ENCODE assay signal across 8 cellular contexts in the genomic region with DNA sequence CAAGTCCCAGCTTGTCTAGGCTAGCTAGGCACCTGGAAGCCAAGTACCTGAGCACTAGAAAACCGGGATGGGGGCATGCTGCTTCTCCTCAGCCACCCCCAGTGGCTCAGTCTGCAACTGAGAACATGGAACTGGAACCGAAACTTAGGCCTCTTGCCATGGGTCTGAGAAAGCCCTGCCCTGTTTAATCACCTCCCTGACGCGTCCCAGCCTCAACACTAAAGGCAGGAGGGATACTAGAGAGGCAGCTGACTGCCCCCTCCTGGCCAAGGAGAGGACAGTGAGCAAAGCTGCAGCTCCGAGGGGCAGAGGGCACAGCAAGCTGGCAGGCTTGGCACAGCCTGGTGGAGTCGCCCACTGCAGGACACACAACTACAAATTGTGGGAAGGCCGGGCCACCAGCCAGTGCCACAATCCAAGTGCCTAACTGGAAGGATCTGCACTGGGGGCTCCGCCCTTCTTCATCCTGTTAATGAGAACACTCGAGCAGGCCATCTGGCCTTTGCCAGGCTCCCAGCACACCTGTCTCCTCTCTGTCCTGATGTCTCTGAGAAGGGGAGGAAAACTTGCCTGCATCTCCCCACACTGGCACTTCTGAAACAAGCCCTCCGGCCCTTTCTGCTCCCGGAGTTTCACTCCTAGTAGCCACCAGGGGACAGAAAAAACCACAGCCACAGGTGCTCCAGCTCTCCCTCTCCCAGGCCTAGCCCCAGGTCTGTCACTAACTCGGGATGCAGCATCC. TPM values are rescaled to one million over a fixed set of nuclear protein-coding genes. Genes with fewer than 3 reads are reported as not detected.
DNase-seq lines count a peak whose midpoint lies in the region; ATAC-seq and TF ChIP-seq lines count a peak whose summit lies in the region.

No MANE protein-coding gene starts in this region.

- CTCF ChIA-PET in activated CD8-positive, alpha-beta memory T cell treated with anti-CD3 and anti-CD28 coated beads, Interleukin-2, amount 10 ng/mL, durations not matched to agents 7 days and 5 days (lab: Charles Lee) = interaction anchor here (0.8 to 2.1 kb wide), 6 partner anchors 11 to 280 kb away, joined by 3 to 6 read pairs (median 3); no protein-coding TSS in a partner anchor

- no peaks in the 10 kb centered on the region for H3K9me3 Mint-ChIP-seq in activated CD8-positive, alpha-beta memory T cell treated with anti-CD3 and anti-CD28 coated beads, Interleukin-2, amount 10 ng/mL, durations not matched to agents 7 days and 5 days (ENCODE audit: low read depth)

- H3K36me3 Mint-ChIP-seq in activated CD8-positive, alpha-beta memory T cell treated with anti-CD3 and anti-CD28 coated beads, Interleukin-2, amount 10 ng/mL, durations not matched to agents 7 days and 5 days = peaks cover 2% of the 10 kb centered on the region

- no peak overlapping the region for H3K4me3 ChIP-seq in HFF-Myc (replicated peaks; ENCODE audit: low read depth, low read length)
- H3K4me3 ChIP-seq in foreskin fibroblast (ENCODE audit: low read depth in 1 of 2, low read length in 2 of 2) = no peak overlapping the region

- H3K4me1 Mint-ChIP-seq in activated CD8-positive, alpha-beta memory T cell treated with anti-CD3 and anti-CD28 coated beads, Interleukin-2, amount 10 ng/mL, durations not matched to agents 7 days and 5 days = no peaks in the 10 kb centered on the region

- no peak overlapping the region for H3K27ac Mint-ChIP-seq in activated CD8-positive, alpha-beta memory T cell treated with anti-CD3 and anti-CD28 coated beads, Interleukin-2, amount 10 ng/mL, durations not matched to agents 7 days and 5 days

- peak; percentile 40 for TF ChIP-seq CTCF in HFF-Myc (IDR thresholded peaks at IDR 0.05; ENCODE audit: low read depth, low read length, missing control alignments)
- peak; percentile 44 for TF ChIP-seq CTCF in foreskin fibroblast (IDR thresholded peaks at IDR 0.05; ENCODE audit: low read depth, low read length)

- no peaks in the 10 kb centered on the region for H3K27me3 Mint-ChIP-seq in activated CD8-positive, alpha-beta memory T cell treated with anti-CD3 and anti-CD28 coated beads, Interleukin-2, amount 10 ng/mL, durations not matched to agents 7 days and 5 days

- peak; percentile 67 for ATAC-seq in activated CD8-positive, alpha-beta memory T cell treated with anti-CD3 and anti-CD28 coated beads, Interleukin-2, amount 10 ng/mL, durations not matched to agents 7 days and 5 days
- no peak for ATAC-seq in HG03469 (IDR thresholded peaks at IDR 0.05; ENCODE audit: unreplicated experiment)

- no peak overlapping the region for H3K4me3 Mint-ChIP-seq in activated CD8-positive, alpha-beta memory T cell treated with anti-CD3 and anti-CD28 coated beads, Interleukin-2, amount 10 ng/mL, durations not matched to agents 7 days and 5 days

- in situ Hi-C loops in G401 (cut with HindIII; ENCODE audit: low sequenced_read_pairs) = no loop called here

- DNase-seq in G401 (ENCODE audit: low spot score) (peak; percentile 82), HFF-Myc (ENCODE audit: extremely low read depth, low read depth) (no peak), NCI-H2171 (lab: John Stamatoyannopoulos, UW) (peak; percentile 79), foreskin fibroblast (peak in 1 of 2 donors; percentile 63), pulmonary artery endothelial cell (ENCODE audit: low read depth, low spot score) (peak; percentile 57)
- DNase-seq in activated CD8-positive, alpha-beta memory T cell treated with anti-CD3 and anti-CD28 coated beads, Interleukin-2, amount 10 ng/mL, durations not matched to agents 7 days and 5 days = peak; percentile 54
- DNase-seq in effector CD8-positive, alpha-beta T cell (lab: John Stamatoyannopoulos, UW) = no peak

RNA-seq across cellular contexts. Expression of a gene that starts 53.7 kb away (rescaled TPM):
- 0.31 TPM in 1 of 2 replicates, not detected in the other for total RNA-seq in G401 (2014; rRNA removed; shearing (Covaris generic))
- total RNA-seq in activated CD8-positive, alpha-beta memory T cell treated with anti-CD3 and anti-CD28 coated beads, Interleukin-2, amount 10 ng/mL, durations not matched to agents 7 days and 5 days = 10 to 100 TPM; 75.8 to 80.9 TPM
- 2.5 and 3.8 TPM in 2 replicates for total RNA-seq in pulmonary artery endothelial cell

Comparison
In these comparisons a context has a peak if more than half of its experiments do, and no peak if none do; other contexts are left out.
1. DNase-seq: peak in G401 (single experiment), NCI-H2171 (single experiment), activated CD8-positive, alpha-beta memory T cell treated with anti-CD3 and anti-CD28 coated beads, Interleukin-2, amount 10 ng/mL, durations not matched to agents 7 days and 5 days (single experiment) and pulmonary artery endothelial cell (single experiment); none in HFF-Myc (single experiment) and effector CD8-positive, alpha-beta T cell (single experiment).
2. RNA of a gene that starts 53.7 kb away (total RNA-seq): 75.8 to 80.9 TPM in activated CD8-positive, alpha-beta memory T cell treated with anti-CD3 and anti-CD28 coated beads, Interleukin-2, amount 10 ng/mL, durations not matched to agents 7 days and 5 days; 2.5 to 3.8 TPM in pulmonary artery endothelial cell and 0.31 TPM in G401; every median in the first group is over 10 times any median in the second.